2 cellular contexts compared by ENCODE assay signal in the genomic region with DNA sequence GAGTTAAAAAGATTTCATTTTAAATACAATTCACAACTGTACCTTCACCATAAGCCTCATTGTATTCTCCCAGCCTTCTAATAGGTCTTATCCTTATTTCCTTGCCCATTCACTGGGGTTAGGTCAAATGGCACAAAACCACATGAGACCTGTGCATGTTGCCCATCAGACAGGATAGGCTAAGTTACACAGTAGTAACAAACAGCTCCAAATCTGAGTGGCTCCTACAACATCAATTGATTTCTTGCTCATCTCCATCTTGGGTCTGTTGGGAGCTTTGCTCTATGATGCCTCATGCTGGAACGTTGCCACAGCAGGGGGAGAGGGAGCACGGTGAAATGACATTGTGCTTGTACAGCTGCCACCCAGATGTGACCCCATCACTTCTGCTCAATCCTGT.
TF ChIP-seq lines count a peak whose summit lies in the region.

No MANE protein-coding gene starts in this region.

TF ChIP-seq in HepG2, 621 proteins besides CTCF, POLR2A, EP300 and RAD21 (continued from another document):
- TF ChIP-seq ZNF512 (CRISPR knock-in tag; IDR thresholded peaks at IDR 0.05) (no peak), NKX3-1 (CRISPR knock-in tag; IDR thresholded peaks at IDR 0.05) (no peak), HBP1 (CRISPR knock-in tag; IDR thresholded peaks at IDR 0.05; ENCODE audit: low read depth) (no peak), EEA1 (CRISPR knock-in tag; IDR thresholded peaks at IDR 0.05; ENCODE audit: borderline replicate concordance) (no peak), ZNF12 (CRISPR knock-in tag; IDR thresholded peaks at IDR 0.05) (peak; percentile 95), ZSCAN22 (CRISPR knock-in tag; IDR thresholded peaks at IDR 0.05) (no peak), ZNF878 (CRISPR knock-in tag; IDR thresholded peaks at IDR 0.05) (no peak), ZNF10 (CRISPR knock-in tag; IDR thresholded peaks at IDR 0.05; ENCODE audit: borderline replicate concordance, low read depth) (no peak), MIXL1 (CRISPR knock-in tag; IDR thresholded peaks at IDR 0.05) (no peak), ATAD3A (CRISPR knock-in tag; IDR thresholded peaks at IDR 0.05) (no peak), POLR2AphosphoS5 (IDR thresholded peaks at IDR 0.05; ENCODE audit: low read depth, low read length) (0 out of 2 replicates have a peak, but pooled peaks have one; percentile 12), JUND (CRISPR knock-in tag; IDR thresholded peaks at IDR 0.05) (no peak), ZMYM2 (CRISPR knock-in tag; IDR thresholded peaks at IDR 0.05) (no peak), BHLHE40 (IDR thresholded peaks at IDR 0.05; ENCODE audit: low read length) (no peak)
- TF ChIP-seq, protein P1, sequence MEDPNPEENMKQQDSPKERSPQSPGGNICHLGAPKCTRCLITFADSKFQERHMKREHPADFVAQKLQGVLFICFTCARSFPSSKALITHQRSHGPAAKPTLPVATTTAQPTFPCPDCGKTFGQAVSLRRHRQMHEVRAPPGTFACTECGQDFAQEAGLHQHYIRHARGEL (CRISPR knock-in tag; IDR thresholded peaks at IDR 0.05): no peak
- TF ChIP-seq, protein P2, sequence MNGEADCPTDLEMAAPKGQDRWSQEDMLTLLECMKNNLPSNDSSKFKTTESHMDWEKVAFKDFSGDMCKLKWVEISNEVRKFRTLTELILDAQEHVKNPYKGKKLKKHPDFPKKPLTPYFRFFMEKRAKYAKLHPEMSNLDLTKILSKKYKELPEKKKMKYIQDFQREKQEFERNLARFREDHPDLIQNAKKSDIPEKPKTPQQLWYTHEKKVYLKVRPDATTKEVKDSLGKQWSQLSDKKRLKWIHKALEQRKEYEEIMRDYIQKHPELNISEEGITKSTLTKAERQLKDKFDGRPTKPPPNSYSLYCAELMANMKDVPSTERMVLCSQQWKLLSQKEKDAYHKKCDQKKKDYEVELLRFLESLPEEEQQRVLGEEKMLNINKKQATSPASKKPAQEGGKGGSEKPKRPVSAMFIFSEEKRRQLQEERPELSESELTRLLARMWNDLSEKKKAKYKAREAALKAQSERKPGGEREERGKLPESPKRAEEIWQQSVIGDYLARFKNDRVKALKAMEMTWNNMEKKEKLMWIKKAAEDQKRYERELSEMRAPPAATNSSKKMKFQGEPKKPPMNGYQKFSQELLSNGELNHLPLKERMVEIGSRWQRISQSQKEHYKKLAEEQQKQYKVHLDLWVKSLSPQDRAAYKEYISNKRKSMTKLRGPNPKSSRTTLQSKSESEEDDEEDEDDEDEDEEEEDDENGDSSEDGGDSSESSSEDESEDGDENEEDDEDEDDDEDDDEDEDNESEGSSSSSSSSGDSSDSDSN (CRISPR knock-in tag; IDR thresholded peaks at IDR 0.05): no peak

TF ChIP-seq in WTC11, 78 proteins besides CTCF, POLR2A, EP300 and RAD21 (continued from another document):
- TF ChIP-seq, protein P3, sequence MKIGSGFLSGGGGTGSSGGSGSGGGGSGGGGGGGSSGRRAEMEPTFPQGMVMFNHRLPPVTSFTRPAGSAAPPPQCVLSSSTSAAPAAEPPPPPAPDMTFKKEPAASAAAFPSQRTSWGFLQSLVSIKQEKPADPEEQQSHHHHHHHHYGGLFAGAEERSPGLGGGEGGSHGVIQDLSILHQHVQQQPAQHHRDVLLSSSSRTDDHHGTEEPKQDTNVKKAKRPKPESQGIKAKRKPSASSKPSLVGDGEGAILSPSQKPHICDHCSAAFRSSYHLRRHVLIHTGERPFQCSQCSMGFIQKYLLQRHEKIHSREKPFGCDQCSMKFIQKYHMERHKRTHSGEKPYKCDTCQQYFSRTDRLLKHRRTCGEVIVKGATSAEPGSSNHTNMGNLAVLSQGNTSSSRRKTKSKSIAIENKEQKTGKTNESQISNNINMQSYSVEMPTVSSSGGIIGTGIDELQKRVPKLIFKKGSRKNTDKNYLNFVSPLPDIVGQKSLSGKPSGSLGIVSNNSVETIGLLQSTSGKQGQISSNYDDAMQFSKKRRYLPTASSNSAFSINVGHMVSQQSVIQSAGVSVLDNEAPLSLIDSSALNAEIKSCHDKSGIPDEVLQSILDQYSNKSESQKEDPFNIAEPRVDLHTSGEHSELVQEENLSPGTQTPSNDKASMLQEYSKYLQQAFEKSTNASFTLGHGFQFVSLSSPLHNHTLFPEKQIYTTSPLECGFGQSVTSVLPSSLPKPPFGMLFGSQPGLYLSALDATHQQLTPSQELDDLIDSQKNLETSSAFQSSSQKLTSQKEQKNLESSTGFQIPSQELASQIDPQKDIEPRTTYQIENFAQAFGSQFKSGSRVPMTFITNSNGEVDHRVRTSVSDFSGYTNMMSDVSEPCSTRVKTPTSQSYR (CRISPR knock-in tag; IDR thresholded peaks at IDR 0.05): no peak
- no peak for TF ChIP-seq NFE2L1 (CRISPR knock-in tag; IDR thresholded peaks at IDR 0.05)
- TF ChIP-seq, protein P4, sequence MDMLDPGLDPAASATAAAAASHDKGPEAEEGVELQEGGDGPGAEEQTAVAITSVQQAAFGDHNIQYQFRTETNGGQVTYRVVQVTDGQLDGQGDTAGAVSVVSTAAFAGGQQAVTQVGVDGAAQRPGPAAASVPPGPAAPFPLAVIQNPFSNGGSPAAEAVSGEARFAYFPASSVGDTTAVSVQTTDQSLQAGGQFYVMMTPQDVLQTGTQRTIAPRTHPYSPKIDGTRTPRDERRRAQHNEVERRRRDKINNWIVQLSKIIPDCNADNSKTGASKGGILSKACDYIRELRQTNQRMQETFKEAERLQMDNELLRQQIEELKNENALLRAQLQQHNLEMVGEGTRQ (CRISPR knock-in tag; IDR thresholded peaks at IDR 0.05): no peak
